In the genomic region with DNA sequence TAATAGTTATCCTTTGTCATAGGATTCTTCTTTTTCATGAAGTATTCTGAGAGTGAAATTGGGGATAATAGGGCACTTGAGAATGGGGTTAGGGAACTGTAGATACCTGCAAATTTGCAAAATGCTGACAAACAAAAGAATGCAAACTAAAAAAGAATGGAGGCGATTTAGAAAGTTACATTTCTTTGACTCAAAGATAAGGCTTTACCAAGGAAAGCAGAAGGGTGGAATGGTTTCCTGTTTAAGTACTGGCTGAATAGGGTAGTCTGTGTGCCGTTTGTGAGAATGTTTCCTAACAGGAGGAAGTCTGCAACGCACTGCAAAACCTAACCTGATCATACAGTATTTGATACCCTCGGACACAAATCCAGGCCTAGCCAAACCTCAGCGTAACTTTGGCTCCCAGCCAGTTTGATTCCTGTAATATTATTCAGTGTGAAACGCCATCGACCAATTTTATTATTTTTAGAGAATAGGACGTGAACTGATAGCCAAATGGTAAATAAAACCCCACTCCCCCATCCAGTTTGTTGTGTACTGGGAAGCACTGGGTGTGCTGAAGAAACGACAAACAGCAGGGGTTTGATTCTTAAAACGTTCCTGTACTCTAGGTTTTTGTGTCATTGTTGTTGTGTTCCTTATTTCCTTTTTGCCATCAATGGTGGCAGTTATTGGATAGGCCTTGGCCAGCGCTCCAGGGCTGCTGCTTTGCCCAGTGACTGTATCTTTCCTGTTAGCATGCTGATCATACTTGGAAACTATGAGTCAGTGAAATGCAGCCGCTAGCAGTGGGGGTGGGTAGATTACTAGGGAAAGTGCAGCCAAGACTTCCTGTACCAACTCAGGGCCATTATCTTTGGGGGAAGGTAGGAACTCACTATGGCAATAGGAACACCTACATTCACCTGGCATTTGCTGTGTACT, we compare ENCODE assay signal across 8 cellular contexts.
A peak's percentile ranks its signal among the peaks of the same experiment; 100 is the strongest.
DNase-seq lines count a peak whose midpoint lies in the region; ATAC-seq, FAIRE-seq and TF ChIP-seq lines count a peak whose summit lies in the region.

No MANE protein-coding gene starts in this region.

- H3K27ac Mint-ChIP-seq in activated naive CD4-positive, alpha-beta T cell treated with anti-CD3 and anti-CD28 coated beads for 36 hours = peak overlapping the region; percentile 87
- peak overlapping the region; percentile 97 for H3K27ac Mint-ChIP-seq in osteocyte (ENCODE audit: unreplicated experiment)

- peaks cover 42% of the 10 kb centered on the region for H3K4me1 Mint-ChIP-seq in activated naive CD4-positive, alpha-beta T cell treated with anti-CD3 and anti-CD28 coated beads for 36 hours (ENCODE audit: low read depth)
- H3K4me1 Mint-ChIP-seq in osteocyte (ENCODE audit: unreplicated experiment) = peaks cover 89% of the 10 kb centered on the region

- ATAC-seq in GM21367 (IDR thresholded peaks at IDR 0.05; ENCODE audit: unreplicated experiment) = peak; percentile 83
- ATAC-seq in upper lobe of left lung (ENCODE audit: low FRiP score in 2 of 2) = peak; percentile 95 to 96

- H3K36me3 ChIP-seq in upper lobe of left lung = no peaks in the 10 kb centered on the region

- peak; percentile 69 for FAIRE-seq in HTR-8/SVneo (lab: Jason Lieb, UNC)

- peaks cover 19 to 28% (median 21%) of the 10 kb centered on the region in 4 donors for H3K4me1 ChIP-seq in upper lobe of left lung

- H3K36me3 Mint-ChIP-seq in activated naive CD4-positive, alpha-beta T cell treated with anti-CD3 and anti-CD28 coated beads for 36 hours (ENCODE audit: low read depth) = no peaks in the 10 kb centered on the region
- H3K36me3 Mint-ChIP-seq in osteocyte (ENCODE audit: unreplicated experiment) = no peaks in the 10 kb centered on the region

- no peaks in the 10 kb centered on the region for H3K27me3 ChIP-seq in upper lobe of left lung

- H3K9me3 ChIP-seq in upper lobe of left lung = no peaks in the 10 kb centered on the region

- peak in 1 of 4 donors; percentile 10 for TF ChIP-seq POLR2A in upper lobe of left lung (IDR thresholded peaks at IDR 0.05)

- H3K4me3 Mint-ChIP-seq in activated naive CD4-positive, alpha-beta T cell treated with anti-CD3 and anti-CD28 coated beads for 36 hours = peak overlapping the region; percentile 34
- peak overlapping the region; percentile 15 for H3K4me3 Mint-ChIP-seq in osteocyte (ENCODE audit: unreplicated experiment)

- no peaks in the 10 kb centered on the region for H3K9me3 Mint-ChIP-seq in activated naive CD4-positive, alpha-beta T cell treated with anti-CD3 and anti-CD28 coated beads for 36 hours
- peaks cover 5% of the 10 kb centered on the region for H3K9me3 Mint-ChIP-seq in osteocyte (ENCODE audit: unreplicated experiment)

- no peaks in the 10 kb centered on the region for H3K27me3 Mint-ChIP-seq in activated naive CD4-positive, alpha-beta T cell treated with anti-CD3 and anti-CD28 coated beads for 36 hours (ENCODE audit: low read depth)
- H3K27me3 Mint-ChIP-seq in osteocyte (ENCODE audit: unreplicated experiment) = no peaks in the 10 kb centered on the region

- CTCF ChIA-PET in activated naive CD4-positive, alpha-beta T cell treated with anti-CD3 and anti-CD28 coated beads for 36 hours (lab: Charles Lee) = interaction anchor here (1.0 kb wide), 1 partner anchor 83 kb away, joined by 5 read pairs; no protein-coding TSS in a partner anchor

- intact Hi-C loops in activated naive CD4-positive, alpha-beta T cell treated with anti-CD3 and anti-CD28 coated beads for 36 hours (cut with micrococcal nuclease) = loop anchor here (1.0 kb wide), 5 partner anchors 8 to 144 kb away; no protein-coding TSS in a partner anchor

- WGBS in upper lobe of left lung, 2 donors = 12 to 16% methylated on average over 12 of the region's 12 CpGs

- TF ChIP-seq CTCF in osteocyte (IDR thresholded peaks at IDR 0.05) = no peak
- no peak for TF ChIP-seq CTCF in upper lobe of left lung (IDR thresholded peaks at IDR 0.05)

- TF ChIP-seq EP300 in upper lobe of left lung (IDR thresholded peaks at IDR 0.05) = peak; percentile 46 to 100 (median 92)

- no peak overlapping the region for H3K4me3 ChIP-seq in upper lobe of left lung

- DNase-seq in CD1c-positive myeloid dendritic cell (ENCODE audit: extremely low spot score) (peak; percentile 87), HTR-8/SVneo (ENCODE audit: insufficient read length, low spot score) (peak; percentile 87), SHP77 treated with DMSO at 0.1 percent for 48 hours (lab: John Stamatoyannopoulos, UW) (peak; percentile 82), germinal center (ENCODE audit: low spot score) (peak; percentile 38), osteocyte (ENCODE audit: extremely low spot score, unreplicated experiment) (peak; percentile 89), upper lobe of left lung (peak in 1 of 2 donors; percentile 91)
- peak; percentile 86 for DNase-seq in activated naive CD4-positive, alpha-beta T cell treated with anti-CD3 and anti-CD28 coated beads for 36 hours

- peak overlapping the region; percentile 63 to 81 (median 74) for H3K27ac ChIP-seq in upper lobe of left lung
